In genomic region chr10:29772403-29772802, GRCh38 we compare ENCODE assay signal across 23 cellular contexts.
DNase-seq lines count a peak whose midpoint lies in the region; ATAC-seq and TF ChIP-seq lines count a peak whose summit lies in the region.
"Had no signal": no experiment of that assay in that cellular context is flagged by ENCODE, and none has a peak within 500 bp of the region (broad histone marks: within the 10 kb centered on the region; RNA-seq: fewer than 3 reads in every experiment).

No MANE protein-coding gene starts in this region.

- H3K9me3 Mint-ChIP-seq in CD8-positive, alpha-beta memory T cell, result peaks cover 0 to 3% (median 0%) of the 10 kb centered on the region in 5 donors
- H3K9me3 Mint-ChIP-seq: activated CD4-positive, alpha-beta T cell treated with anti-CD3 and anti-CD28 coated beads, Interleukin-2, amount 10 ng/mL, durations not matched to agents 7 days and 5 days; activated T-helper 1 cell treated with anti-CD3 and anti-CD28 coated beads, Interleukin-12 subunit alpha, Interleukin-12 subunit beta, Interleukin-2, Interleukin-4 antibody, amounts not matched to agents 30 ng/mL and 10 ng/mL and 1 ng/mL, durations not matched to agents 14 hours and 24 hours and 36 hours had no signal

- H3K4me2 ChIP-seq in DOHH2 (ENCODE audit: low read length) (0 out of 2 replicates have a peak overlapping the region, but pooled peaks have one; percentile 19), OCI-LY7 (ENCODE audit: low read length) (peak overlapping the region; percentile 7; the same call in 1 of the 2 replicates)
- H3K4me2 ChIP-seq: neural progenitor cell had no signal

- H3K4me1 Mint-ChIP-seq in CD8-positive, alpha-beta memory T cell, result peaks cover 6 to 10% (median 7%) of the 10 kb centered on the region in 3 donors
- H3K4me1 Mint-ChIP-seq: neural progenitor cell had no signal

- intact Hi-C loops in OCI-LY7 (cut with micrococcal nuclease; ENCODE audit: unreplicated experiment), result no loop called here

- DNase-seq in OCI-LY7 (ENCODE audit: low spot score), result peak; percentile 18
- no peak for DNase-seq in CD8-positive, alpha-beta memory T cell
- no peak for DNase-seq in superior temporal gyrus (ENCODE audit: extremely low spot score)
- DNase-seq in NOMO-1 (lab: John Stamatoyannopoulos, UW; ENCODE audit: unreplicated experiment in 2 of 2), result no peak
- DNase-seq: activated CD4-positive, alpha-beta T cell treated with anti-CD3 and anti-CD28 coated beads, Interleukin-2, amount 10 ng/mL, durations not matched to agents 7 days and 5 days; activated CD8-positive, alpha-beta memory T cell treated with anti-CD3 and anti-CD28 coated beads, Interleukin-2, amount 10 ng/mL, durations not matched to agents 7 days and 5 days; activated naive CD4-positive, alpha-beta T cell treated with anti-CD3 and anti-CD28 coated beads, Interleukin-2, amount 10 ng/mL, durations not matched to agents 7 days and 5 days; COR-L47; DMS79 treated with DMSO at 0.1 percent for 48 hours; NCI-H1092 treated with DMSO at 0.1 percent for 48 hours; NCI-H187 treated with DMSO at 0.1 percent for 48 hours; NCI-H526; RPMI8226; stimulated activated CD4-positive, alpha-beta T cell treated with anti-CD3 and anti-CD28 coated beads, Interleukin-15, amount 100 ng/mL, for 24 hours; trophoblast cell had no signal

- H3K79me2 ChIP-seq in DOHH2 (ENCODE audit: control insufficient read depth, low read length) (no peaks in the 10 kb centered on the region), OCI-LY7 (ENCODE audit: insufficient read depth, low read depth, low read length) (no peaks in the 10 kb centered on the region)

- H3K9me2 ChIP-seq in DOHH2 (replicated peaks; ENCODE audit: control insufficient read depth, low read length) (no peaks in the 10 kb centered on the region), OCI-LY7 (ENCODE audit: insufficient read depth, low read length) (no peaks in the 10 kb centered on the region)

- peak; percentile 47 for ATAC-seq in GM19043 (IDR thresholded peaks at IDR 0.05; ENCODE audit: low read depth, unreplicated experiment)
- ATAC-seq: activated CD8-positive, alpha-beta memory T cell treated with anti-CD3 and anti-CD28 coated beads, Interleukin-2, amount 10 ng/mL, durations not matched to agents 7 days and 5 days had no signal

- H3K27me3 ChIP-seq in DOHH2 (ENCODE audit: control insufficient read depth, low read length) (no peaks in the 10 kb centered on the region), rectal smooth muscle tissue (ENCODE audit: control insufficient read depth, insufficient read depth, low read length) (no peaks in the 10 kb centered on the region)
- no peaks in the 10 kb centered on the region for H3K27me3 ChIP-seq in CD8-positive, alpha-beta memory T cell (ENCODE audit: insufficient read depth, low read length, poor library complexity, severe bottlenecking)
- H3K27me3 ChIP-seq: neural progenitor cell had no signal

- H3K4me3 ChIP-seq in DOHH2 (ENCODE audit: low read length) (no peak overlapping the region), OCI-LY7 (ENCODE audit: low read depth, low read length, poor library complexity, severe bottlenecking) (no peak overlapping the region), rectal smooth muscle tissue (ENCODE audit: low read length) (no peak overlapping the region)
- no peak overlapping the region for H3K4me3 ChIP-seq in CD8-positive, alpha-beta memory T cell (ENCODE audit: low read length)
- H3K4me3 ChIP-seq: lung, neural progenitor cell, SK-N-MC had no signal

- peak overlapping the region in 1 of 7 donors; percentile 37 for H3K4me3 Mint-ChIP-seq in CD8-positive, alpha-beta memory T cell
- H3K4me3 Mint-ChIP-seq: activated CD4-positive, alpha-beta T cell treated with anti-CD3 and anti-CD28 coated beads, Interleukin-2, amount 10 ng/mL, durations not matched to agents 7 days and 5 days; activated CD8-positive, alpha-beta memory T cell treated with anti-CD3 and anti-CD28 coated beads, Interleukin-2, amount 10 ng/mL, durations not matched to agents 7 days and 5 days; activated naive CD4-positive, alpha-beta T cell treated with anti-CD3 and anti-CD28 coated beads, Interleukin-2, amount 10 ng/mL, durations not matched to agents 7 days and 5 days; activated T-helper 1 cell treated with anti-CD3 and anti-CD28 coated beads, Interleukin-12 subunit alpha, Interleukin-12 subunit beta, Interleukin-2, Interleukin-4 antibody, amounts not matched to agents 30 ng/mL and 10 ng/mL and 1 ng/mL, durations not matched to agents 14 hours and 24 hours and 36 hours; neural progenitor cell had no signal

- H3K27me3 Mint-ChIP-seq in CD8-positive, alpha-beta memory T cell, result peaks cover 13 to 30% of the 10 kb centered on the region in 2 donors

- H4K20me1 ChIP-seq in DOHH2 (ENCODE audit: control insufficient read depth, insufficient read depth, low read depth, low read length), result no peaks in the 10 kb centered on the region
- no peaks in the 10 kb centered on the region for H4K20me1 ChIP-seq in OCI-LY7 (ENCODE audit: insufficient read depth, low read length)

- H3K36me3 Mint-ChIP-seq in CD8-positive, alpha-beta memory T cell, result peaks cover 0 to 3% (median 0%) of the 10 kb centered on the region in 3 donors
- H3K36me3 Mint-ChIP-seq: activated CD8-positive, alpha-beta memory T cell treated with anti-CD3 and anti-CD28 coated beads, Interleukin-2, amount 10 ng/mL, durations not matched to agents 7 days and 5 days; neural progenitor cell had no signal

- H3K36me3 ChIP-seq in DOHH2 (ENCODE audit: control insufficient read depth, low read length) (no peaks in the 10 kb centered on the region), OCI-LY7 (ENCODE audit: insufficient read depth, low read length) (no peaks in the 10 kb centered on the region), rectal smooth muscle tissue (ENCODE audit: control insufficient read depth, insufficient read depth, low read length) (no peaks in the 10 kb centered on the region)
- H3K36me3 ChIP-seq in CD8-positive, alpha-beta memory T cell (ENCODE audit: insufficient read depth, low read length), result no peaks in the 10 kb centered on the region
- H3K36me3 ChIP-seq: neural progenitor cell had no signal

- no peak overlapping the region for H3K27ac ChIP-seq in DOHH2 (ENCODE audit: low read depth, low read length)
- H3K27ac ChIP-seq in OCI-LY7 (ENCODE audit: low read depth, low read length, poor library complexity, severe bottlenecking), result no peak overlapping the region
- peak overlapping the region; percentile 80 for H3K27ac ChIP-seq in rectal smooth muscle tissue (ENCODE audit: low read depth, low read length)
- no peak overlapping the region for H3K27ac ChIP-seq in CD8-positive, alpha-beta memory T cell (ENCODE audit: low read depth, low read length)
- H3K27ac ChIP-seq: neural progenitor cell, SK-N-MC, VCaP had no signal

- peaks cover 7% of the 10 kb centered on the region for H3K4me1 ChIP-seq in DOHH2 (ENCODE audit: control insufficient read depth, low read length)
- H3K4me1 ChIP-seq in OCI-LY7 (ENCODE audit: insufficient read depth, low read length, poor library complexity, severe bottlenecking), result no peaks in the 10 kb centered on the region
- H3K4me1 ChIP-seq in rectal smooth muscle tissue (ENCODE audit: control insufficient read depth, insufficient read depth, low read length), result peaks cover 11% of the 10 kb centered on the region
- peaks cover 6% of the 10 kb centered on the region for H3K4me1 ChIP-seq in CD8-positive, alpha-beta memory T cell (ENCODE audit: insufficient read depth, low read length)
- H3K4me1 ChIP-seq: neural progenitor cell had no signal

- POLR2A ChIA-PET in OCI-LY7 (lab: Charles Lee), result interaction anchor here (0.6 kb wide), 1 partner anchor 23 kb away, joined by 3 read pairs; no protein-coding TSS in a partner anchor
- POLR2A ChIA-PET in CD8-positive, alpha-beta memory T cell (lab: Charles Lee), result no interaction called here

- TF ChIP-seq CTCF in DOHH2 (IDR thresholded peaks at IDR 0.05; ENCODE audit: low read depth, low read length, poor library complexity, severe bottlenecking) (no peak), OCI-LY7 (conservative IDR thresholded peaks at IDR 0.05; ENCODE audit: low read length) (no peak)

- BruUV-seq in OCI-LY7 (replicated peaks; lab: Mats Ljungman, UMichigan), result no TSS peak

- no peaks in the 10 kb centered on the region for H3F3A ChIP-seq in DOHH2 (ENCODE audit: control insufficient read depth, insufficient read depth)

- H2AFZ ChIP-seq in OCI-LY7 (ENCODE audit: low read length), result peak overlapping the region; percentile 49
- H2AFZ ChIP-seq: neural progenitor cell had no signal

- H3K9ac ChIP-seq in rectal smooth muscle tissue (ENCODE audit: low read length), result no peak overlapping the region
- H3K9ac ChIP-seq: neural progenitor cell had no signal

- no peaks in the 10 kb centered on the region for H3K9me3 ChIP-seq in DOHH2 (ENCODE audit: control insufficient read depth, insufficient read depth, low read length)
- no peaks in the 10 kb centered on the region for H3K9me3 ChIP-seq in OCI-LY7 (ENCODE audit: low read length)
- H3K9me3 ChIP-seq in CD8-positive, alpha-beta memory T cell (ENCODE audit: low read length), result no peaks in the 10 kb centered on the region

- H3K27ac Mint-ChIP-seq in CD8-positive, alpha-beta memory T cell, result peak overlapping the region in 2 of 8 donors; percentile 19 to 95
- H3K27ac Mint-ChIP-seq: activated CD8-positive, alpha-beta memory T cell treated with anti-CD3 and anti-CD28 coated beads, Interleukin-2, amount 10 ng/mL, durations not matched to agents 7 days and 5 days; activated naive CD4-positive, alpha-beta T cell treated with anti-CD3 and anti-CD28 coated beads, Interleukin-2, amount 10 ng/mL, durations not matched to agents 7 days and 5 days; activated T-helper 1 cell treated with anti-CD3 and anti-CD28 coated beads, Interleukin-12 subunit alpha, Interleukin-12 subunit beta, Interleukin-2, Interleukin-4 antibody, amounts not matched to agents 30 ng/mL and 10 ng/mL and 1 ng/mL, durations not matched to agents 14 hours and 24 hours and 36 hours; neural progenitor cell had no signal

- CTCF ChIA-PET in OCI-LY7 (lab: Charles Lee; ENCODE audit: unreplicated experiment), result no interaction called here
- CTCF ChIA-PET in CD8-positive, alpha-beta memory T cell (lab: Charles Lee), result no interaction called here
